Comparison of ENCODE assay signal across 8 cellular contexts in the genomic region with DNA sequence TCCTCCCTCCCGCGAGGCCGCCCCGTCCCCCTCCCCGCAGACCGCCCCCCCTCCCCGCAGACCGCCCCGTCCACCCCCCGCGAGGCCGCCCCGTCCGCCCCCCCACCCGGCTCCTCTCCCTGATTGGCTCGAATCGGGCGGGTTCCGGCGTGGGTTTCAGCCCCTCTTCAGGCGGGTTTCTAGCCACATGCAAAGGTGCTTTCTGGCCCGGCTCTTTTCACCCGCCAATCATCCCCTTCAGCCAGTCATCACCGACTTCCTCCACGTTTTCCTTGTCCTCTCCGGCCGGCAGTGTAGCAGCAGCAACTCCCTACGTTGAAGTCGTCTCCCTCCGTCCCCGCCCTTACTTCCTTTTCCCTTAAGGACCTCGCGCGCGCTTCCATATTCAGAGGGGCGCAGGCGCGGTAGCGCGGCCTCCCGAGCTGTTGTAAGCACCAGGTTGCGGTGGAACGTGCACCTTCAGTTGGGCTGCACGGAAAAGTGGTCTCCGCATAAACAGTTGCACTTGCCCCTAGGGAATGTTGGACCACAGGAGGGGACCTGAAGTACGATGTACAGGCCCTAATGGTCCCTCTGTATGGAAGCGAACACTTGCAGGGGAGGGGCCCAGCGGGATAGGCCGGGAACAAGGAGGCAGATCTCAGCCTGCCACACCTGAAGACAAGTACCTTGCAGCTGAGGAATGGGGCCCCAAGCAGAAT. TPM values are rescaled to one million over a fixed set of nuclear protein-coding genes. Genes with fewer than 3 reads are reported as not detected.
DNase-seq lines count a peak whose midpoint lies in the region; ATAC-seq and TF ChIP-seq lines count a peak whose summit lies in the region.

No MANE protein-coding gene starts in this region.

- DNase-seq in DMS53 (lab: John Stamatoyannopoulos, UW) = peak; percentile 98
- peak; percentile 99 for DNase-seq in Jurkat, Clone E6-1 (ENCODE audit: low read depth, low spot score)
- peak; percentile 98 for DNase-seq in PC-3
- DNase-seq in activated T-cell treated with anti-CD3 and anti-CD28 coated beads, Interleukin-2, amount 50 U/mL, for 24 hours = peak; percentile 92
- peak; percentile 91 for DNase-seq in stimulated activated CD8-positive, alpha-beta memory T cell treated with anti-CD3 and anti-CD28 coated beads, Interleukin-4, amount 100 ng/mL, for 48 hours

- POLR2A ChIA-PET in PC-3 (lab: Charles Lee; ENCODE audit: unreplicated experiment) = no interaction called here

- H3K9me3 Mint-ChIP-seq in activated T-cell treated with anti-CD3 and anti-CD28 coated beads, Interleukin-2, amount 50 U/mL, for 24 hours = peaks cover 8% of the 10 kb centered on the region

- H3K27me3 Mint-ChIP-seq in activated T-cell treated with anti-CD3 and anti-CD28 coated beads, Interleukin-2, amount 50 U/mL, for 24 hours = no peaks in the 10 kb centered on the region

- no peaks in the 10 kb centered on the region for H4K20me1 ChIP-seq in PC-3 (ENCODE audit: low read length)

- H3K79me2 ChIP-seq in PC-3 (ENCODE audit: low read length) = peaks cover 20% of the 10 kb centered on the region

- peak overlapping the region; percentile 98 for H3K4me2 ChIP-seq in PC-3 (ENCODE audit: low read length)

- CTCF ChIA-PET in PC-3 (lab: Charles Lee) = interaction anchor here (0.7 to 1.1 kb wide), 2 partner anchors 198 to 201 kb away, joined by 4 read pairs; no protein-coding TSS in a partner anchor

- peaks cover 22% of the 10 kb centered on the region for H3K4me1 ChIP-seq in PC-3 (ENCODE audit: insufficient read depth, low read length)
- no peaks in the 10 kb centered on the region for H3K4me1 ChIP-seq in esophagus (ENCODE audit: control insufficient read depth in 2 of 2, insufficient read depth in 2 of 2, low read length in 1 of 2)
- no peaks in the 10 kb centered on the region for H3K4me1 ChIP-seq in mucosa of stomach (ENCODE audit: control insufficient read depth, insufficient read depth, low read length)

- H3K36me3 ChIP-seq in PC-3 (ENCODE audit: low read depth, low read length) = no peaks in the 10 kb centered on the region
- H3K36me3 ChIP-seq in esophagus (ENCODE audit: control insufficient read depth in 2 of 2, insufficient read depth in 2 of 2, low read length in 1 of 2) = no peaks in the 10 kb centered on the region
- no peaks in the 10 kb centered on the region for H3K36me3 ChIP-seq in mucosa of stomach (ENCODE audit: control insufficient read depth, insufficient read depth, low read length)

- H3K4me3 Mint-ChIP-seq in activated T-cell treated with anti-CD3 and anti-CD28 coated beads, Interleukin-2, amount 50 U/mL, for 24 hours = peak overlapping the region; percentile 92

- peak; percentile 89 for ATAC-seq in GM21717 (IDR thresholded peaks at IDR 0.05; ENCODE audit: unreplicated experiment)
- ATAC-seq in PC-3 = peak; percentile 90

- H3K9ac ChIP-seq in PC-3 (ENCODE audit: low read length) = peak overlapping the region; percentile 97
- H3K9ac ChIP-seq in mucosa of stomach (ENCODE audit: low read length) = peak overlapping the region; percentile 79

- peak overlapping the region; percentile 93 for H3K27ac Mint-ChIP-seq in activated T-cell treated with anti-CD3 and anti-CD28 coated beads, Interleukin-2, amount 50 U/mL, for 24 hours

- no peaks in the 10 kb centered on the region for H3K9me2 ChIP-seq in PC-3 (replicated peaks; ENCODE audit: low read length)

- H3K36me3 Mint-ChIP-seq in activated T-cell treated with anti-CD3 and anti-CD28 coated beads, Interleukin-2, amount 50 U/mL, for 24 hours (ENCODE audit: low read depth) = peaks cover 11% of the 10 kb centered on the region

- no TSS peak for BruUV-seq in PC-3 (replicated peaks; lab: Mats Ljungman, UMichigan)

- peaks cover 26% of the 10 kb centered on the region for H3K4me1 Mint-ChIP-seq in activated T-cell treated with anti-CD3 and anti-CD28 coated beads, Interleukin-2, amount 50 U/mL, for 24 hours (ENCODE audit: low read depth)

- H3F3A ChIP-seq in PC-3 (ENCODE audit: low read length, unreplicated experiment) = no peaks in the 10 kb centered on the region

- intact Hi-C loops in PC-3 (cut with micrococcal nuclease) = loop anchor here (1.0 to 2.0 kb wide), 3 partner anchors 50 to 128 kb away; a partner anchor contains a TSS

- H3K27ac ChIP-seq in PC-3 (ENCODE audit: low read length) = peak overlapping the region; percentile 79
- H3K27ac ChIP-seq in esophagus (ENCODE audit: low read depth in 2 of 2, low read length in 1 of 2) = peak overlapping the region; percentile 88 to 92

- TF ChIP-seq CTCF in PC-3 (conservative IDR thresholded peaks at IDR 0.05; ENCODE audit: low read depth, low read length) = no peak

- WGBS in esophagus, 2 donors = 0 to 1% methylated on average over 29 to 43 of the region's 49 CpGs

- peak overlapping the region; percentile 98 for H2AFZ ChIP-seq in PC-3 (ENCODE audit: low read length)

- H3K9me3 ChIP-seq in PC-3 (ENCODE audit: low read length) = peaks cover 12% of the 10 kb centered on the region
- peaks cover 0 to 3% of the 10 kb centered on the region in 2 donors for H3K9me3 ChIP-seq in esophagus (ENCODE audit: control insufficient read depth in 2 of 2, insufficient read depth in 1 of 2, low read depth in 1 of 2, low read length in 1 of 2)
- H3K9me3 ChIP-seq in mucosa of stomach (ENCODE audit: control insufficient read depth, low read length) = no peaks in the 10 kb centered on the region

- peak overlapping the region; percentile 70 for H3K4me3 ChIP-seq in Jurkat, Clone E6-1 (ENCODE audit: low read length)
- peak overlapping the region; percentile 90 for H3K4me3 ChIP-seq in PC-3 (ENCODE audit: low read length)
- H3K4me3 ChIP-seq in esophagus (ENCODE audit: low read depth in 1 of 2, low read length in 2 of 2) = peak overlapping the region; percentile 66 to 69
- H3K4me3 ChIP-seq in mucosa of stomach (ENCODE audit: low read length) = peak overlapping the region; percentile 69

- H3K27me3 ChIP-seq in PC-3 (ENCODE audit: low read length) (no peaks in the 10 kb centered on the region), esophagus (ENCODE audit: control insufficient read depth in 1 of 2, insufficient read depth in 2 of 2, low read length in 2 of 2) (no peaks in the 10 kb centered on the region), mucosa of stomach (ENCODE audit: control insufficient read depth, insufficient read depth, low read length) (no peaks in the 10 kb centered on the region)

RNA-seq across cellular contexts. Expression of a gene that starts 44.6 kb away (rescaled TPM):
- polyA plus RNA-seq in Jurkat, Clone E6-1 (2012; ENCODE audit: insufficient read depth, insufficient read length) = 0.21 TPM
- total RNA-seq in PC-3 (2014; rRNA removed) = 0.18 and 0.35 TPM in 2 replicates
- polyA plus RNA-seq in esophagus = under 1 TPM; 0.15 to 0.20 TPM

RNA-seq across cellular contexts. Expression of a gene that starts 49.4 kb away (rescaled TPM):
- 212 TPM for polyA plus RNA-seq in Jurkat, Clone E6-1 (2012; ENCODE audit: insufficient read depth, insufficient read length)
- total RNA-seq in PC-3 (2014; rRNA removed) = 89.3 and 103 TPM in 2 replicates
- 10 to 100 TPM; 34.0 to 34.9 TPM for polyA plus RNA-seq in esophagus

Comparison
In these comparisons a context has a peak if more than half of its experiments do, and no peak if none do; other contexts are left out.
1. Peak in every context shown above with its lines: DNase-seq, ATAC-seq, H3K4me3 ChIP-seq and H3K27ac ChIP-seq.